Comparison of ENCODE assay signal across 26 cellular contexts in genomic region chr17:68780561-68780960, GRCh38.
"Had no signal": no experiment of that assay in that cellular context is flagged by ENCODE, and none has a peak within 500 bp of the region (broad histone marks: within the 10 kb centered on the region; RNA-seq: fewer than 3 reads in every experiment).

No MANE protein-coding gene starts in this region.

- H3K36me3 Mint-ChIP-seq: immature natural killer cell; mesothelial cell of epicardium; naive B cell; natural killer cell; stimulated activated effector memory CD8-positive, alpha-beta T cell treated with anti-CD3 and anti-CD28 coated beads, Interleukin-12 subunit alpha, Interleukin-12 subunit beta, amount 100 ng/mL, for 72 hours; type B pancreatic cell had no signal

- H3K27ac ChIP-seq: left lung, ovary, prostate gland, suprapubic skin, thoracic aorta, tibial artery, uterus had no signal

- H3K9me3 Mint-ChIP-seq: immature natural killer cell; natural killer cell; stimulated activated effector memory CD8-positive, alpha-beta T cell treated with anti-CD3 and anti-CD28 coated beads, Interleukin-12 subunit alpha, Interleukin-12 subunit beta, amount 100 ng/mL, for 72 hours; stimulated activated naive CD8-positive, alpha-beta T cell treated with anti-CD3 and anti-CD28 coated beads, Interleukin-15, Interleukin-2, amounts not matched to agents 100 ng/mL and 50 ng/mL, for 24 hours; type B pancreatic cell had no signal

- H3K4me3 ChIP-seq: left lung, lung, ovary, prostate gland, spleen, suprapubic skin, thoracic aorta, tibial artery, uterus had no signal

- DNase-seq: hypothalamus; immature natural killer cell; kidney; left colon; left lung; mesendoderm; naive B cell; natural killer cell; nephron progenitor cell; ovary; retina; right cardiac atrium; small intestine; spleen; stimulated activated CD4-positive, alpha-beta T cell treated with anti-CD3 and anti-CD28 coated beads, Interleukin-4, amount 100 ng/mL, for 24 hours; stimulated activated naive CD4-positive, alpha-beta T cell; tibial artery; uterus had no signal

- H3K4me3 Mint-ChIP-seq: immature natural killer cell; mesothelial cell of epicardium; naive B cell; natural killer cell; nephron progenitor cell; stimulated activated effector memory CD8-positive, alpha-beta T cell treated with anti-CD3 and anti-CD28 coated beads, Interleukin-12 subunit alpha, Interleukin-12 subunit beta, amount 100 ng/mL, for 72 hours; stimulated activated naive CD8-positive, alpha-beta T cell treated with anti-CD3 and anti-CD28 coated beads, Interleukin-15, Interleukin-2, amounts not matched to agents 100 ng/mL and 50 ng/mL, for 24 hours; type B pancreatic cell had no signal

- H3K36me3 ChIP-seq: left lung, ovary, prostate gland, spleen, suprapubic skin, thoracic aorta, tibial artery, uterus had no signal

- H3K27me3 ChIP-seq: left lung, ovary, spleen, suprapubic skin, tibial artery, uterus had no signal

- H3K9me3 ChIP-seq: left lung, ovary, prostate gland, spleen, suprapubic skin, thoracic aorta, tibial artery, uterus had no signal

- H3K4me1 Mint-ChIP-seq: immature natural killer cell; naive B cell; natural killer cell; stimulated activated effector memory CD8-positive, alpha-beta T cell treated with anti-CD3 and anti-CD28 coated beads, Interleukin-12 subunit alpha, Interleukin-12 subunit beta, amount 100 ng/mL, for 72 hours had no signal

- H3K4me1 ChIP-seq: prostate gland had no signal

- H3K27ac Mint-ChIP-seq: immature natural killer cell; mesothelial cell of epicardium; naive B cell; natural killer cell; nephron progenitor cell; stimulated activated effector memory CD8-positive, alpha-beta T cell treated with anti-CD3 and anti-CD28 coated beads, Interleukin-12 subunit alpha, Interleukin-12 subunit beta, amount 100 ng/mL, for 72 hours; stimulated activated naive CD8-positive, alpha-beta T cell treated with anti-CD3 and anti-CD28 coated beads, Interleukin-15, Interleukin-2, amounts not matched to agents 100 ng/mL and 50 ng/mL, for 24 hours; type B pancreatic cell had no signal
